Comparison of ENCODE assay signal across 11 cellular contexts in genomic region chr11:95697614-95698408, GRCh38.
DNase-seq lines count a peak whose midpoint lies in the region; TF ChIP-seq lines count a peak whose summit lies in the region.
"Had no signal": no experiment of that assay in that cellular context is flagged by ENCODE, and none has a peak within 500 bp of the region (broad histone marks: within the 10 kb centered on the region; RNA-seq: fewer than 3 reads in every experiment).

No MANE protein-coding gene starts in this region.

- H3K27me3 ChIP-seq in spleen (replicated peaks in 1 of 7) (no peaks in the 10 kb centered on the region), sigmoid colon (no peaks in the 10 kb centered on the region)

- H3K36me3 ChIP-seq in spleen (no peaks in the 10 kb centered on the region), sigmoid colon (no peaks in the 10 kb centered on the region)

- POLR2A ChIA-PET in activated CD4-positive, alpha-beta memory T cell treated with anti-CD3 and anti-CD28 coated beads for 36 hours (lab: Charles Lee): interaction anchor here (0.6 to 1.0 kb wide), 4 partner anchors 9 to 574 kb away, joined by 3 read pairs; no protein-coding TSS in a partner anchor
- POLR2A ChIA-PET in activated CD4-positive, alpha-beta memory T cell treated with anti-CD3 and anti-CD28 coated beads, Interleukin-2, amount 10 ng/mL, durations not matched to agents 7 days and 5 days (lab: Charles Lee): interaction anchor here (1.3 to 2.9 kb wide), 2 partner anchors 467 to 545 kb away, joined by 5 to 22 read pairs; partner anchors contain the start of gene SESN3

- H3K27me3 Mint-ChIP-seq in activated CD4-positive, alpha-beta memory T cell treated with anti-CD3 and anti-CD28 coated beads for 36 hours: no peaks in the 10 kb centered on the region
- no peaks in the 10 kb centered on the region for H3K27me3 Mint-ChIP-seq in activated CD4-positive, alpha-beta memory T cell treated with anti-CD3 and anti-CD28 coated beads, Interleukin-2, amount 10 ng/mL, durations not matched to agents 7 days and 5 days

- H3K4me1 Mint-ChIP-seq in activated CD4-positive, alpha-beta memory T cell treated with anti-CD3 and anti-CD28 coated beads for 36 hours (ENCODE audit: low read depth): peaks cover 58% of the 10 kb centered on the region
- H3K4me1 Mint-ChIP-seq in activated CD4-positive, alpha-beta memory T cell treated with anti-CD3 and anti-CD28 coated beads, Interleukin-2, amount 10 ng/mL, durations not matched to agents 7 days and 5 days: peaks cover 43% of the 10 kb centered on the region

- peak overlapping the region in 5 of 8 donors; percentile 36 to 84 (median 78) for H3K27ac ChIP-seq in spleen
- H3K27ac ChIP-seq in sigmoid colon: no peak overlapping the region
- H3K27ac ChIP-seq: RWPE1 had no signal

- no peak for TF ChIP-seq EP300 in sigmoid colon (IDR thresholded peaks at IDR 0.05)

- 45 to 59% (median 49%) methylated on average over 10 of the region's 10 CpGs for WGBS in spleen, 5 donors
- WGBS in sigmoid colon, 2 donors: 71 to 89% methylated on average over 10 of the region's 10 CpGs

- TF ChIP-seq POLR2A in spleen (IDR thresholded peaks at IDR 0.05): no peak
- TF ChIP-seq POLR2A in sigmoid colon (IDR thresholded peaks at IDR 0.05): no peak

- intact Hi-C loops in activated CD4-positive, alpha-beta memory T cell treated with anti-CD3 and anti-CD28 coated beads for 36 hours (cut with micrococcal nuclease): loop anchor here (2.0 kb wide), 2 partner anchors 15 to 113 kb away; no protein-coding TSS in a partner anchor
- intact Hi-C loops in spleen (cut with DNase I; ENCODE audit: low total_unique reads): no loop called here
- intact Hi-C loops in sigmoid colon (cut with DNase I): no loop called here

- H3K4me3 ChIP-seq in spleen: no peak overlapping the region
- no peak overlapping the region for H3K4me3 ChIP-seq in sigmoid colon

- peak overlapping the region; percentile 47 for H3K27ac Mint-ChIP-seq in activated CD4-positive, alpha-beta memory T cell treated with anti-CD3 and anti-CD28 coated beads for 36 hours
- H3K27ac Mint-ChIP-seq in activated CD4-positive, alpha-beta memory T cell treated with anti-CD3 and anti-CD28 coated beads, Interleukin-2, amount 10 ng/mL, durations not matched to agents 7 days and 5 days: no peak overlapping the region

- TF ChIP-seq CTCF in spleen (IDR thresholded peaks at IDR 0.05 in 8 of 11, conservative IDR thresholded peaks at IDR 0.05 in 3 of 11) (no peak), sigmoid colon (IDR thresholded peaks at IDR 0.05) (no peak)

- DNase-seq in activated CD4-positive, alpha-beta memory T cell treated with anti-CD3 and anti-CD28 coated beads for 36 hours: no peak
- DNase-seq in activated CD4-positive, alpha-beta memory T cell treated with anti-CD3 and anti-CD28 coated beads, Interleukin-2, amount 10 ng/mL, durations not matched to agents 7 days and 5 days: no peak
- DNase-seq in NCI-H446 treated with DMSO at 0.1 percent for 48 hours (lab: John Stamatoyannopoulos, UW): peak; percentile 32
- DNase-seq in fibroblast of peridontal ligament (ENCODE audit: extremely low read depth): peak; percentile 81
- no peak for DNase-seq in spleen
- DNase-seq in sigmoid colon: no peak
- DNase-seq in stimulated activated CD4-positive, alpha-beta T cell treated with anti-CD3 and anti-CD28 coated beads, Interleukin-1b, Interleukin-23, amount 100 ng/mL, for 48 hours: no peak
- no peak for DNase-seq in NCI-H2029 treated with DMSO at 0.1 percent for 48 hours (lab: John Stamatoyannopoulos, UW)
- DNase-seq: effector CD4-positive, alpha-beta T cell; NCI-H510A treated with DMSO at 0.1 percent for 48 hours had no signal

- peaks cover 0 to 5% (median 0%) of the 10 kb centered on the region in 8 donors for H3K9me3 ChIP-seq in spleen
- H3K9me3 ChIP-seq in sigmoid colon: no peaks in the 10 kb centered on the region

- H3K4me1 ChIP-seq in spleen (peaks cover 25 to 58% (median 51%) of the 10 kb centered on the region in 6 donors), sigmoid colon (peaks cover 0 to 19% (median 12%) of the 10 kb centered on the region in 4 donors)

- peaks cover 7% of the 10 kb centered on the region for H3K36me3 Mint-ChIP-seq in activated CD4-positive, alpha-beta memory T cell treated with anti-CD3 and anti-CD28 coated beads for 36 hours
- peaks cover 11% of the 10 kb centered on the region for H3K36me3 Mint-ChIP-seq in activated CD4-positive, alpha-beta memory T cell treated with anti-CD3 and anti-CD28 coated beads, Interleukin-2, amount 10 ng/mL, durations not matched to agents 7 days and 5 days (ENCODE audit: low read depth)

- H3K4me3 Mint-ChIP-seq in activated CD4-positive, alpha-beta memory T cell treated with anti-CD3 and anti-CD28 coated beads for 36 hours: no peak overlapping the region
- no peak overlapping the region for H3K4me3 Mint-ChIP-seq in activated CD4-positive, alpha-beta memory T cell treated with anti-CD3 and anti-CD28 coated beads, Interleukin-2, amount 10 ng/mL, durations not matched to agents 7 days and 5 days

- CTCF ChIA-PET in activated CD4-positive, alpha-beta memory T cell treated with anti-CD3 and anti-CD28 coated beads for 36 hours (lab: Charles Lee): interaction anchor here (0.6 kb wide), 1 partner anchor 171 kb away, joined by 3 read pairs; no protein-coding TSS in a partner anchor
- CTCF ChIA-PET in activated CD4-positive, alpha-beta memory T cell treated with anti-CD3 and anti-CD28 coated beads, Interleukin-2, amount 10 ng/mL, durations not matched to agents 7 days and 5 days (lab: Charles Lee): interaction anchor here (1.8 kb wide), 1 partner anchor 465 kb away, joined by 4 read pairs; no protein-coding TSS in a partner anchor

- H3K9me3 Mint-ChIP-seq in activated CD4-positive, alpha-beta memory T cell treated with anti-CD3 and anti-CD28 coated beads for 36 hours: peaks cover 8% of the 10 kb centered on the region
- H3K9me3 Mint-ChIP-seq in activated CD4-positive, alpha-beta memory T cell treated with anti-CD3 and anti-CD28 coated beads, Interleukin-2, amount 10 ng/mL, durations not matched to agents 7 days and 5 days: peaks cover 5% of the 10 kb centered on the region

Comparison
In these comparisons a context has a peak if more than half of its experiments do, and no peak if none do; other contexts are left out.
1. DNase-seq: peak in NCI-H446 treated with DMSO at 0.1 percent for 48 hours (single experiment) and fibroblast of peridontal ligament (single experiment); none in activated CD4-positive, alpha-beta memory T cell treated with anti-CD3 and anti-CD28 coated beads for 36 hours (single experiment), activated CD4-positive, alpha-beta memory T cell treated with anti-CD3 and anti-CD28 coated beads, Interleukin-2, amount 10 ng/mL, durations not matched to agents 7 days and 5 days (single experiment), spleen (single experiment), sigmoid colon (single experiment), stimulated activated CD4-positive, alpha-beta T cell treated with anti-CD3 and anti-CD28 coated beads, Interleukin-1b, Interleukin-23, amount 100 ng/mL, for 48 hours (single experiment) and NCI-H2029 treated with DMSO at 0.1 percent for 48 hours (single experiment).
2. H3K27ac ChIP-seq: peak in spleen (5 of 8); none in sigmoid colon (0 of 4).